In genomic region chr19:44192127-44192526, GRCh38 we compare ENCODE assay signal across 7 cellular contexts.
"Had no signal": no experiment of that assay in that cellular context is flagged by ENCODE, and none has a peak within 500 bp of the region (broad histone marks: within the 10 kb centered on the region; RNA-seq: fewer than 3 reads in every experiment).

No MANE protein-coding gene starts in this region.

- FAIRE-seq: GM12878, GM12891, GM12892, GM18507, GM19239 had no signal

- H3K4me3 ChIP-seq: GM12878 had no signal

- DNase-seq: GDM1, GF-D8 had no signal
